Comparison of ENCODE assay signal across 20 cellular contexts in the genomic region with DNA sequence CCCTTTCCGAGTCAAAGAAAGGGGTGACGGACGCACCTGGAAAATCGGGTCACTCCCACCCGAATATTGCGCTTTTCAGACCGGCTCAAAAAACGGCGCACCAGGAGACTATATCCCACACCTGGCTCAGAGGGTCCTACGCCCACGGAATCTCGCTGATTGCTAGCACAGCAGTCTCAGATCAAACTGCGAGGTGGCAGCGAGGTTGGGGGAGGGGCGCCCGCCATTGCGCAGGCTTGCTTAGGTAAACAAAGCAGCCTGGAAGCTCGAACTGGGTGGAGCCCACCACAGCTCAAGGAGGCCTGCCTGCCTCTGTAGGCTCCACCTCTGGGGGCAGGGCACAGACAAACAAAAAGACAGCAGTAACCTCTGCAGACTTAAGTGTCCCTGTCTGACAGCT. TPM values are rescaled to one million over a fixed set of nuclear protein-coding genes. Genes with fewer than 3 reads are reported as not detected.
"Had no signal": no experiment of that assay in that cellular context is flagged by ENCODE, and none has a peak within 500 bp of the region (broad histone marks: within the 10 kb centered on the region; RNA-seq: fewer than 3 reads in every experiment).

No MANE protein-coding gene starts in this region.

RNA-seq across cellular contexts. Expression of a gene that starts 17.2 kb away (rescaled TPM):
- total RNA-seq: activated naive CD4-positive, alpha-beta T cell treated with anti-CD3 and anti-CD28 coated beads for 36 hours; activated naive CD4-positive, alpha-beta T cell treated with anti-CD3 and anti-CD28 coated beads, Interleukin-2, amount 50 U/mL, for 72 hours; activated naive CD8-positive, alpha-beta T cell treated with anti-CD3 and anti-CD28 coated beads for 36 hours; activated naive CD8-positive, alpha-beta T cell treated with anti-CD3 and anti-CD28 coated beads, Interleukin-2, amount 10 ng/mL, durations not matched to agents 7 days and 5 days; activated T-cell treated with anti-CD3 and anti-CD28 coated beads, Interleukin-2, amount 50 U/mL, for 4 hours; activated T-cell treated with anti-CD3 and anti-CD28 coated beads, Interleukin-2, amount 50 U/mL, for 72 hours; activated T-helper 1 cell treated with anti-CD3 and anti-CD28 coated beads, Interleukin-12 subunit alpha, Interleukin-12 subunit beta, Interleukin-2, Interleukin-4 antibody, amounts not matched to agents 30 ng/mL and 10 ng/mL and 1 ng/mL, durations not matched to agents 14 hours and 24 hours and 36 hours; activated T-helper 17 cell treated with anti-CD3 and anti-CD28 coated beads, Interleukin-2, amount 50 U/mL, for 72 hours; activated T-helper 2 cell treated with anti-CD3 and anti-CD28 coated beads, Interferon-gamma antibody, Interleukin-2, Interleukin-4, amounts not matched to agents 10 μg/mL and 5 μg/mL and 100 μg/mL, durations not matched to agents 14 hours and 24 hours and 36 hours; adrenal gland; aorta; ascending aorta; astrocyte; body of pancreas; breast epithelium; bronchial epithelial cell; cardiac muscle cell; cardiac septum; cerebellum; chondrocyte had no signal

RNA-seq across cellular contexts. Expression of a gene that starts 39.8 kb away (rescaled TPM):
- total RNA-seq: activated naive CD4-positive, alpha-beta T cell treated with anti-CD3 and anti-CD28 coated beads for 36 hours; activated naive CD4-positive, alpha-beta T cell treated with anti-CD3 and anti-CD28 coated beads, Interleukin-2, amount 50 U/mL, for 72 hours; activated naive CD8-positive, alpha-beta T cell treated with anti-CD3 and anti-CD28 coated beads for 36 hours; activated naive CD8-positive, alpha-beta T cell treated with anti-CD3 and anti-CD28 coated beads, Interleukin-2, amount 10 ng/mL, durations not matched to agents 7 days and 5 days; activated T-cell treated with anti-CD3 and anti-CD28 coated beads, Interleukin-2, amount 50 U/mL, for 4 hours; activated T-cell treated with anti-CD3 and anti-CD28 coated beads, Interleukin-2, amount 50 U/mL, for 72 hours; activated T-helper 1 cell treated with anti-CD3 and anti-CD28 coated beads, Interleukin-12 subunit alpha, Interleukin-12 subunit beta, Interleukin-2, Interleukin-4 antibody, amounts not matched to agents 30 ng/mL and 10 ng/mL and 1 ng/mL, durations not matched to agents 14 hours and 24 hours and 36 hours; activated T-helper 17 cell treated with anti-CD3 and anti-CD28 coated beads, Interleukin-2, amount 50 U/mL, for 72 hours; activated T-helper 2 cell treated with anti-CD3 and anti-CD28 coated beads, Interferon-gamma antibody, Interleukin-2, Interleukin-4, amounts not matched to agents 10 μg/mL and 5 μg/mL and 100 μg/mL, durations not matched to agents 14 hours and 24 hours and 36 hours; adrenal gland; aorta; ascending aorta; astrocyte; body of pancreas; bronchial epithelial cell; cardiac muscle cell; cardiac septum; cerebellum; chondrocyte had no signal
